1 cellular context compared by ENCODE assay signal in the genomic region with DNA sequence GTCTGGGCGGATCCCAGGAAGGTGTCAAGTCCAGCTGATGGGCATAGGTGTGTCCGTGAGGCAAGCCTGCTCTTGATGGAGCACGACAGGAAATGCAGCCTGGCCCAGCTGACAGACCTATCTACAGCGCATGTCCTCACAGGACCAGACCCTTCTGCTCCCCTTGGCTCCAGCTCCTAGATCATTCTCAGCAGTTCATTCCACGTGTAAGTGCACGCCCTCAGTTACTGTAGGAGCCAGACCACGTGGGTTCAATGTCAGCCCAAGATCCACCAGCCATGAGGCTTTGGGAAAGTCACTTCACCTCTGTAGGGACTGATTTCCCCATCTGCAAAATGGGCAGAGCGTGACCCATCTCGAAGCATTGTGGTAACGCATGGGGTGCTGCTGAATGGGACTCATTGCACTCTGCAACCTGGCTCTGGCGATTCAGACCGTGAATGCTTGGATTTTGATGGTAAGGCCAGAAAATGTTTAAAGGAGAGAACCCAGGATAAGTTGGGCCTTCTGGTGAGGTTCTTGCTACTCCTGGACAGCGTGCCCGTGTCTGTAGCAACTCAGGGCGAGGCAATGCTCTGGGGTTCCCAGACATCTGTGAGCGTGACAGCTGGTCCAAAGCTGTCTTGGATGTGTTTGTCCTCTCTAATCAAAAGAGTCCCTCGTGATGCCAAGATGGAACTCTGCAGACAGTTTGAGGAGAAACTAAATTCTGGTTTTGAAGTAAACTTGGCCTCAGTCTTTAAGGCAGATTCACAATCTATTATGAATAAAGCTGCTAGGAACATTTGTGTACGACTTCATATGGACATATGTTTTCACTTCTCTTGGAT.
TF ChIP-seq lines count a peak whose summit lies in the region.

No MANE protein-coding gene starts in this region.

TF ChIP-seq in GM23338, 12 proteins besides CTCF, POLR2A, EP300 and RAD21 (continued from another document):
- TF ChIP-seq EZH2 (IDR thresholded peaks at IDR 0.05; ENCODE audit: low read depth, unreplicated experiment) (no peak), ZNF114 (CRISPR knock-in tag; IDR thresholded peaks at IDR 0.05) (no peak), POLR2AphosphoS5 (IDR thresholded peaks at IDR 0.05; ENCODE audit: low read depth) (no peak), STAT1 (IDR thresholded peaks at IDR 0.05; ENCODE audit: unreplicated experiment) (no peak), JUNB (IDR thresholded peaks at IDR 0.05; ENCODE audit: unreplicated experiment) (no peak), CREB1 (CRISPR knock-in tag; IDR thresholded peaks at IDR 0.05; ENCODE audit: low read depth) (no peak), ZNF331 (CRISPR knock-in tag; IDR thresholded peaks at IDR 0.05; ENCODE audit: low read depth) (no peak)
- TF ChIP-seq, protein P1, sequence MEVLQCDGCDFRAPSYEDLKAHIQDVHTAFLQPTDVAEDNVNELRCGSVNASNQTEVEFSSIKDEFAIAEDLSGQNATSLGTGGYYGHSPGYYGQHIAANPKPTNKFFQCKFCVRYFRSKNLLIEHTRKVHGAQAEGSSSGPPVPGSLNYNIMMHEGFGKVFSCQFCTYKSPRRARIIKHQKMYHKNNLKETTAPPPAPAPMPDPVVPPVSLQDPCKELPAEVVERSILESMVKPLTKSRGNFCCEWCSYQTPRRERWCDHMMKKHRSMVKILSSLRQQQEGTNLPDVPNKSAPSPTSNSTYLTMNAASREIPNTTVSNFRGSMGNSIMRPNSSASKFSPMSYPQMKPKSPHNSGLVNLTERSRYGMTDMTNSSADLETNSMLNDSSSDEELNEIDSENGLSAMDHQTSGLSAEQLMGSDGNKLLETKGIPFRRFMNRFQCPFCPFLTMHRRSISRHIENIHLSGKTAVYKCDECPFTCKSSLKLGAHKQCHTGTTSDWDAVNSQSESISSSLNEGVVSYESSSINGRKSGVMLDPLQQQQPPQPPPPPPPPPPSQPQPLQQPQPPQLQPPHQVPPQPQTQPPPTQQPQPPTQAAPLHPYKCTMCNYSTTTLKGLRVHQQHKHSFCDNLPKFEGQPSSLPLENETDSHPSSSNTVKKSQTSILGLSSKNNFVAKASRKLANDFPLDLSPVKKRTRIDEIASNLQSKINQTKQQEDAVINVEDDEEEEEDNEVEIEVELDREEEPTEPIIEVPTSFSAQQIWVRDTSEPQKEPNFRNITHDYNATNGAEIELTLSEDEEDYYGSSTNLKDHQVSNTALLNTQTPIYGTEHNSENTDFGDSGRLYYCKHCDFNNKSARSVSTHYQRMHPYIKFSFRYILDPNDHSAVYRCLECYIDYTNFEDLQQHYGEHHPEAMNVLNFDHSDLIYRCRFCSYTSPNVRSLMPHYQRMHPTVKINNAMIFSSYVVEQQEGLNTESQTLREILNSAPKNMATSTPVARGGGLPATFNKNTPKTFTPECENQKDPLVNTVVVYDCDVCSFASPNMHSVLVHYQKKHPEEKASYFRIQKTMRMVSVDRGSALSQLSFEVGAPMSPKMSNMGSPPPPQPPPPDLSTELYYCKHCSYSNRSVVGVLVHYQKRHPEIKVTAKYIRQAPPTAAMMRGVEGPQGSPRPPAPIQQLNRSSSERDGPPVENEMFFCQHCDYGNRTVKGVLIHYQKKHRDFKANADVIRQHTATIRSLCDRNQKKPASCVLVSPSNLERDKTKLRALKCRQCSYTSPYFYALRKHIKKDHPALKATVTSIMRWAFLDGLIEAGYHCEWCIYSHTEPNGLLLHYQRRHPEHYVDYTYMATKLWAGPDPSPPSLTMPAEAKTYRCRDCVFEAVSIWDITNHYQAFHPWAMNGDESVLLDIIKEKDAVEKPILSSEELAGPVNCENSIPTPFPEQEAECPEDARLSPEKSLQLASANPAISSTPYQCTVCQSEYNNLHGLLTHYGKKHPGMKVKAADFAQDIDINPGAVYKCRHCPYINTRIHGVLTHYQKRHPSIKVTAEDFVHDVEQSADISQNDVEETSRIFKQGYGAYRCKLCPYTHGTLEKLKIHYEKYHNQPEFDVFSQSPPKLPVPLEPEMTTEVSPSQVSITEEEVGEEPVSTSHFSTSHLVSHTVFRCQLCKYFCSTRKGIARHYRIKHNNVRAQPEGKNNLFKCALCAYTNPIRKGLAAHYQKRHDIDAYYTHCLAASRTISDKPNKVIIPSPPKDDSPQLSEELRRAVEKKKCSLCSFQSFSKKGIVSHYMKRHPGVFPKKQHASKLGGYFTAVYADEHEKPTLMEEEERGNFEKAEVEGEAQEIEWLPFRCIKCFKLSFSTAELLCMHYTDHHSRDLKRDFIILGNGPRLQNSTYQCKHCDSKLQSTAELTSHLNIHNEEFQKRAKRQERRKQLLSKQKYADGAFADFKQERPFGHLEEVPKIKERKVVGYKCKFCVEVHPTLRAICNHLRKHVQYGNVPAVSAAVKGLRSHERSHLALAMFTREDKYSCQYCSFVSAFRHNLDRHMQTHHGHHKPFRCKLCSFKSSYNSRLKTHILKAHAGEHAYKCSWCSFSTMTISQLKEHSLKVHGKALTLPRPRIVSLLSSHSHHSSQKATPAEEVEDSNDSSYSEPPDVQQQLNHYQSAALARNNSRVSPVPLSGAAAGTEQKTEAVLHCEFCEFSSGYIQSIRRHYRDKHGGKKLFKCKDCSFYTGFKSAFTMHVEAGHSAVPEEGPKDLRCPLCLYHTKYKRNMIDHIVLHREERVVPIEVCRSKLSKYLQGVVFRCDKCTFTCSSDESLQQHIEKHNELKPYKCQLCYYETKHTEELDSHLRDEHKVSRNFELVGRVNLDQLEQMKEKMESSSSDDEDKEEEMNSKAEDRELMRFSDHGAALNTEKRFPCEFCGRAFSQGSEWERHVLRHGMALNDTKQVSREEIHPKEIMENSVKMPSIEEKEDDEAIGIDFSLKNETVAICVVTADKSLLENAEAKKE (CRISPR knock-in tag; IDR thresholded peaks at IDR 0.05) = no peak
